ENCODE assay signal across 1 cellular context in the genomic region with DNA sequence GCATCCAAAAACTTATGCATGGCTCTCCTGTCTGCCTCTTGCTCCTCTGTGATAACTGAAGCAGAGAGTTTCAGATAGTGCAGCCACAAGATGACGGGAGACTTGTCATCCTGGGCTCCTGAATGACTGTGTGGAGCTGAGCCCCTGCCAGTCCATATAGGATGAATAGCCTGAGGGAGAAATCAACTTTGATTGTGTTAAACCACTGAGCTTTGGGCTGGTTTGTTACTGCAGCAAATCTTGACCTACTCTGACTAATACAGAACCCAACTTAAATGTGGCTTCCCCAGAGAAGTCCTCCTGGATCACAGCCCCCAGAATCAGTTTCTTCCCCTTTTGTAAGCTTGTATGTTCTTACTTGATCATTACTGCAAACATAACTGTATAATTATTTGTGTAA.
TF ChIP-seq lines count a peak whose summit lies in the region.

No MANE protein-coding gene starts in this region.

TF ChIP-seq in K562, 482 proteins besides CTCF, POLR2A, EP300 and RAD21:
- TF ChIP-seq SUPT5H (IDR thresholded peaks at IDR 0.05) (no peak), BCOR (IDR thresholded peaks at IDR 0.05) (peak; percentile 46; the same call in 1 of the 2 replicates), NR3C1 (CRISPR knock-in tag; IDR thresholded peaks at IDR 0.05) (no peak), ZKSCAN8 (CRISPR knock-in tag; IDR thresholded peaks at IDR 0.05) (no peak), TCFL5 (CRISPR knock-in tag; conservative IDR thresholded peaks at IDR 0.05) (no peak), JUND (IDR thresholded peaks at IDR 0.05; ENCODE audit: borderline replicate concordance, low read depth, low read length) (no peak), JUND (tag; IDR thresholded peaks at IDR 0.05; ENCODE audit: borderline replicate concordance, low read depth, low read length) (no peak), ZNF12 (CRISPR knock-in tag; IDR thresholded peaks at IDR 0.05) (peak; percentile 99), ZNF75A (CRISPR knock-in tag; IDR thresholded peaks at IDR 0.05) (no peak), ZNF232 (CRISPR knock-in tag; IDR thresholded peaks at IDR 0.05) (no peak), SNIP1 (IDR thresholded peaks at IDR 0.05; ENCODE audit: low read depth) (no peak), TCF7L2 (IDR thresholded peaks at IDR 0.05; ENCODE audit: low read depth, low read length) (no peak), TRIM24 (IDR thresholded peaks at IDR 0.05) (0 out of 4 replicates have a peak, but pooled peaks of 1 of the 2 experiments have one; percentile 25), SP2 (IDR thresholded peaks at IDR 0.05; ENCODE audit: extremely low read depth, low read depth, low read length, poor library complexity, severe bottlenecking) (no peak), ZNF23 (CRISPR knock-in tag; IDR thresholded peaks at IDR 0.05) (no peak), CEBPB (tag; IDR thresholded peaks at IDR 0.05) (no peak), ZNF76 (CRISPR knock-in tag; IDR thresholded peaks at IDR 0.05; ENCODE audit: borderline replicate concordance) (no peak), PURB (CRISPR knock-in tag; IDR thresholded peaks at IDR 0.05; ENCODE audit: low read depth) (no peak), ZZZ3 (IDR thresholded peaks at IDR 0.05) (no peak), ZC3H11A (IDR thresholded peaks at IDR 0.05; ENCODE audit: low read depth, low read length) (no peak), EZH2 (IDR thresholded peaks at IDR 0.05; ENCODE audit: borderline replicate concordance, low read depth, low read length) (no peak), NR2C1 (IDR thresholded peaks at IDR 0.05) (no peak), NR2C1 (tag; IDR thresholded peaks at IDR 0.05) (no peak), NR4A1 (CRISPR knock-in tag; IDR thresholded peaks at IDR 0.05) (no peak), NR4A1 (tag; IDR thresholded peaks at IDR 0.05) (no peak), RBM25 (IDR thresholded peaks at IDR 0.05; ENCODE audit: low read depth, low read length, severe bottlenecking) (peak; percentile 69), MAFK (IDR thresholded peaks at IDR 0.05; ENCODE audit: low read length) (no peak), ZNF134 (CRISPR knock-in tag; conservative IDR thresholded peaks at IDR 0.05) (no peak), ZNF586 (CRISPR knock-in tag; conservative IDR thresholded peaks at IDR 0.05) (no peak), FOXK1 (CRISPR knock-in tag; IDR thresholded peaks at IDR 0.05; ENCODE audit: borderline replicate concordance) (no peak), TRIM28 (IDR thresholded peaks at IDR 0.05) (peak; percentile 60; the same call in 1 of the 2 replicates), CBFA2T2 (conservative IDR thresholded peaks at IDR 0.05) (no peak), CREBBP (IDR thresholded peaks at IDR 0.05; ENCODE audit: low read depth, low read length) (no peak), ILK (tag; IDR thresholded peaks at IDR 0.05; ENCODE audit: borderline replicate concordance, low read depth) (no peak), NCOA1 (IDR thresholded peaks at IDR 0.05; ENCODE audit: low read depth) (no peak)
- TF ChIP-seq, protein P1, sequence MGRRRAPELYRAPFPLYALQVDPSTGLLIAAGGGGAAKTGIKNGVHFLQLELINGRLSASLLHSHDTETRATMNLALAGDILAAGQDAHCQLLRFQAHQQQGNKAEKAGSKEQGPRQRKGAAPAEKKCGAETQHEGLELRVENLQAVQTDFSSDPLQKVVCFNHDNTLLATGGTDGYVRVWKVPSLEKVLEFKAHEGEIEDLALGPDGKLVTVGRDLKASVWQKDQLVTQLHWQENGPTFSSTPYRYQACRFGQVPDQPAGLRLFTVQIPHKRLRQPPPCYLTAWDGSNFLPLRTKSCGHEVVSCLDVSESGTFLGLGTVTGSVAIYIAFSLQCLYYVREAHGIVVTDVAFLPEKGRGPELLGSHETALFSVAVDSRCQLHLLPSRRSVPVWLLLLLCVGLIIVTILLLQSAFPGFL (CRISPR knock-in tag; IDR thresholded peaks at IDR 0.05), result no peak
- TF ChIP-seq, protein P2, sequence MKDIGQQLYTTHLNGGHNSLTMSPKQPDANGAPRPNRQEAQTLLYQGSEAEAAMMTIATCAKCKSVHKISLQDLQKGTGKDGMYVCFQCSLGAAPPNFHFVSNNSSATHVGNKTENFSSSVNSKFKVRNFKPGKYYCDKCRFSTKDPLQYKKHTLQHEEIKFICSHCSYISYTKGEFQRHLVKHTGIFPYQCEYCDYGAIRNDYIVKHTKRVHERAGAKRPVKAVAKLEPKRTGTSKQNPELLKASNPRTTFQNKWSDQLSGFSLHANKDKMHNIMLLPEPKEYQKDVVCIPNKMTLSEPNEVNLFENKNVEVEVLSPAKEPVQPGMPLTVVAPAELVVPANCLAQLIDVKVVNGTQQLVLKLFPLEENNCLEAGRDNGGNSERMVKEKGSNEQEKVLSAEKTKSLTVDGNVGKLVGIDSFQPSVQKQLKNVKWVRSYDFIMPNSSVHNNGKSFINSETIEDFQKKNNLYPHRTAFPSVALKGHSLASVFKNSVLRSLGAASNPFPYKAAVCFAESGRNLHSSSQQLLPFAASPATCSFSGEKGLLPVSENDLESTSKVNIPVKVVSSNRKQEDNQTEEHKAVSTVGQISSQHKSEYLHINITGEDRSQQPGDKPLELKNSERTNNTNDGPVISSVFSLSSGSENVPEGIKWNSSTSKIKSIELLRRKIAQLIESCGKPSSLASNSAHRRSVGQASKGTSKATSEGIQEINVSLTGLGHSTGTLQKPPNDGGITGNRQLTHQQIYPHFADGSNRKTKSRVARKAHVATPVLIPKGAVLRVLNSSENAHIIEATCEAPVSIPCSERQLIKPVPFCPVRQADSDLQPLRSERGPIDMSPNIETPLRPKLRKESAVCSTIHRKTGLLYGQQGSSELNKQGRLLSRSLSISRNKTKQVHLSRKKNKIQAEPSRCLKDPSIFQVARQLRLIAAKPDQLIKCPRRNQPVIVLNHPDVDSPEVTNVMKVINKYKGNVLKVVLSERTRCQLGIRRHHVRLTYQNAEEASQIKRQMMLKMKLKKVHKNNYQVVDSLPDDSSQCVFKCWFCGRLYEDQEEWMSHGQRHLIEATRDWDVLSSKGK (CRISPR knock-in tag; IDR thresholded peaks at IDR 0.05), result no peak
- TF ChIP-seq, protein P3, sequence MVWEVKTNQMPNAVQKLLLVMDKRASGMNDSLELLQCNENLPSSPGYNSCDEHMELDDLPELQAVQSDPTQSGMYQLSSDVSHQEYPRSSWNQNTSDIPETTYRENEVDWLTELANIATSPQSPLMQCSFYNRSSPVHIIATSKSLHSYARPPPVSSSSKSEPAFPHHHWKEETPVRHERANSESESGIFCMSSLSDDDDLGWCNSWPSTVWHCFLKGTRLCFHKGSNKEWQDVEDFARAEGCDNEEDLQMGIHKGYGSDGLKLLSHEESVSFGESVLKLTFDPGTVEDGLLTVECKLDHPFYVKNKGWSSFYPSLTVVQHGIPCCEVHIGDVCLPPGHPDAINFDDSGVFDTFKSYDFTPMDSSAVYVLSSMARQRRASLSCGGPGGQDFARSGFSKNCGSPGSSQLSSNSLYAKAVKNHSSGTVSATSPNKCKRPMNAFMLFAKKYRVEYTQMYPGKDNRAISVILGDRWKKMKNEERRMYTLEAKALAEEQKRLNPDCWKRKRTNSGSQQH (CRISPR knock-in tag; IDR thresholded peaks at IDR 0.05), result no peak
- TF ChIP-seq, protein P4, sequence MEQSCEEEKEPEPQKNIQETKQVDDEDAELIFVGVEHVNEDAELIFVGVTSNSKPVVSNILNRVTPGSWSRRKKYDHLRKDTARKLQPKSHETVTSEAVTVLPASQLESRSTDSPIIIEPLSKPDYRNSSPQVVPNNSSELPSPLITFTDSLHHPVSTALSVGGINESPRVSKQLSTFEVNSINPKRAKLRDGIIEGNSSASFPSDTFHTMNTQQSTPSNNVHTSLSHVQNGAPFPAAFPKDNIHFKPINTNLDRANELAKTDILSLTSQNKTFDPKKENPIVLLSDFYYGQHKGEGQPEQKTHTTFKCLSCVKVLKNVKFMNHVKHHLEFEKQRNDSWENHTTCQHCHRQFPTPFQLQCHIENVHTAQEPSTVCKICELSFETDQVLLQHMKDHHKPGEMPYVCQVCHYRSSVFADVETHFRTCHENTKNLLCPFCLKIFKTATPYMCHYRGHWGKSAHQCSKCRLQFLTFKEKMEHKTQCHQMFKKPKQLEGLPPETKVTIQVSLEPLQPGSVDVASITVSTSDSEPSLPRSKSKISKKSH (CRISPR knock-in tag; IDR thresholded peaks at IDR 0.05), result no peak
- TF ChIP-seq, protein P5, sequence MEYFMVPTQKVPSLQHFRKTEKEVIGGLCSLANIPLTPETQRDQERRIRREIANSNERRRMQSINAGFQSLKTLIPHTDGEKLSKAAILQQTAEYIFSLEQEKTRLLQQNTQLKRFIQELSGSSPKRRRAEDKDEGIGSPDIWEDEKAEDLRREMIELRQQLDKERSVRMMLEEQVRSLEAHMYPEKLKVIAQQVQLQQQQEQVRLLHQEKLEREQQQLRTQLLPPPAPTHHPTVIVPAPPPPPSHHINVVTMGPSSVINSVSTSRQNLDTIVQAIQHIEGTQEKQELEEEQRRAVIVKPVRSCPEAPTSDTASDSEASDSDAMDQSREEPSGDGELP (CRISPR knock-in tag; IDR thresholded peaks at IDR 0.05; ENCODE audit: borderline replicate concordance), result no peak
- TF ChIP-seq, protein P6, sequence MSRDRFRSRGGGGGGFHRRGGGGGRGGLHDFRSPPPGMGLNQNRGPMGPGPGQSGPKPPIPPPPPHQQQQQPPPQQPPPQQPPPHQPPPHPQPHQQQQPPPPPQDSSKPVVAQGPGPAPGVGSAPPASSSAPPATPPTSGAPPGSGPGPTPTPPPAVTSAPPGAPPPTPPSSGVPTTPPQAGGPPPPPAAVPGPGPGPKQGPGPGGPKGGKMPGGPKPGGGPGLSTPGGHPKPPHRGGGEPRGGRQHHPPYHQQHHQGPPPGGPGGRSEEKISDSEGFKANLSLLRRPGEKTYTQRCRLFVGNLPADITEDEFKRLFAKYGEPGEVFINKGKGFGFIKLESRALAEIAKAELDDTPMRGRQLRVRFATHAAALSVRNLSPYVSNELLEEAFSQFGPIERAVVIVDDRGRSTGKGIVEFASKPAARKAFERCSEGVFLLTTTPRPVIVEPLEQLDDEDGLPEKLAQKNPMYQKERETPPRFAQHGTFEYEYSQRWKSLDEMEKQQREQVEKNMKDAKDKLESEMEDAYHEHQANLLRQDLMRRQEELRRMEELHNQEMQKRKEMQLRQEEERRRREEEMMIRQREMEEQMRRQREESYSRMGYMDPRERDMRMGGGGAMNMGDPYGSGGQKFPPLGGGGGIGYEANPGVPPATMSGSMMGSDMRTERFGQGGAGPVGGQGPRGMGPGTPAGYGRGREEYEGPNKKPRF (IDR thresholded peaks at IDR 0.05; ENCODE audit: low read depth, low read length), result no peak
- TF ChIP-seq, protein P7, sequence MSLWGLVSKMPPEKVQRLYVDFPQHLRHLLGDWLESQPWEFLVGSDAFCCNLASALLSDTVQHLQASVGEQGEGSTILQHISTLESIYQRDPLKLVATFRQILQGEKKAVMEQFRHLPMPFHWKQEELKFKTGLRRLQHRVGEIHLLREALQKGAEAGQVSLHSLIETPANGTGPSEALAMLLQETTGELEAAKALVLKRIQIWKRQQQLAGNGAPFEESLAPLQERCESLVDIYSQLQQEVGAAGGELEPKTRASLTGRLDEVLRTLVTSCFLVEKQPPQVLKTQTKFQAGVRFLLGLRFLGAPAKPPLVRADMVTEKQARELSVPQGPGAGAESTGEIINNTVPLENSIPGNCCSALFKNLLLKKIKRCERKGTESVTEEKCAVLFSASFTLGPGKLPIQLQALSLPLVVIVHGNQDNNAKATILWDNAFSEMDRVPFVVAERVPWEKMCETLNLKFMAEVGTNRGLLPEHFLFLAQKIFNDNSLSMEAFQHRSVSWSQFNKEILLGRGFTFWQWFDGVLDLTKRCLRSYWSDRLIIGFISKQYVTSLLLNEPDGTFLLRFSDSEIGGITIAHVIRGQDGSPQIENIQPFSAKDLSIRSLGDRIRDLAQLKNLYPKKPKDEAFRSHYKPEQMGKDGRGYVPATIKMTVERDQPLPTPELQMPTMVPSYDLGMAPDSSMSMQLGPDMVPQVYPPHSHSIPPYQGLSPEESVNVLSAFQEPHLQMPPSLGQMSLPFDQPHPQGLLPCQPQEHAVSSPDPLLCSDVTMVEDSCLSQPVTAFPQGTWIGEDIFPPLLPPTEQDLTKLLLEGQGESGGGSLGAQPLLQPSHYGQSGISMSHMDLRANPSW (CRISPR knock-in tag; IDR thresholded peaks at IDR 0.05), result no peak
- TF ChIP-seq, protein P8, sequence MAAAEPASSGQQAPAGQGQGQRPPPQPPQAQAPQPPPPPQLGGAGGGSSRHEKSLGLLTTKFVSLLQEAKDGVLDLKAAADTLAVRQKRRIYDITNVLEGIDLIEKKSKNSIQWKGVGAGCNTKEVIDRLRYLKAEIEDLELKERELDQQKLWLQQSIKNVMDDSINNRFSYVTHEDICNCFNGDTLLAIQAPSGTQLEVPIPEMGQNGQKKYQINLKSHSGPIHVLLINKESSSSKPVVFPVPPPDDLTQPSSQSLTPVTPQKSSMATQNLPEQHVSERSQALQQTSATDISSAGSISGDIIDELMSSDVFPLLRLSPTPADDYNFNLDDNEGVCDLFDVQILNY (CRISPR knock-in tag; IDR thresholded peaks at IDR 0.05), result no peak
- TF ChIP-seq, protein P9, sequence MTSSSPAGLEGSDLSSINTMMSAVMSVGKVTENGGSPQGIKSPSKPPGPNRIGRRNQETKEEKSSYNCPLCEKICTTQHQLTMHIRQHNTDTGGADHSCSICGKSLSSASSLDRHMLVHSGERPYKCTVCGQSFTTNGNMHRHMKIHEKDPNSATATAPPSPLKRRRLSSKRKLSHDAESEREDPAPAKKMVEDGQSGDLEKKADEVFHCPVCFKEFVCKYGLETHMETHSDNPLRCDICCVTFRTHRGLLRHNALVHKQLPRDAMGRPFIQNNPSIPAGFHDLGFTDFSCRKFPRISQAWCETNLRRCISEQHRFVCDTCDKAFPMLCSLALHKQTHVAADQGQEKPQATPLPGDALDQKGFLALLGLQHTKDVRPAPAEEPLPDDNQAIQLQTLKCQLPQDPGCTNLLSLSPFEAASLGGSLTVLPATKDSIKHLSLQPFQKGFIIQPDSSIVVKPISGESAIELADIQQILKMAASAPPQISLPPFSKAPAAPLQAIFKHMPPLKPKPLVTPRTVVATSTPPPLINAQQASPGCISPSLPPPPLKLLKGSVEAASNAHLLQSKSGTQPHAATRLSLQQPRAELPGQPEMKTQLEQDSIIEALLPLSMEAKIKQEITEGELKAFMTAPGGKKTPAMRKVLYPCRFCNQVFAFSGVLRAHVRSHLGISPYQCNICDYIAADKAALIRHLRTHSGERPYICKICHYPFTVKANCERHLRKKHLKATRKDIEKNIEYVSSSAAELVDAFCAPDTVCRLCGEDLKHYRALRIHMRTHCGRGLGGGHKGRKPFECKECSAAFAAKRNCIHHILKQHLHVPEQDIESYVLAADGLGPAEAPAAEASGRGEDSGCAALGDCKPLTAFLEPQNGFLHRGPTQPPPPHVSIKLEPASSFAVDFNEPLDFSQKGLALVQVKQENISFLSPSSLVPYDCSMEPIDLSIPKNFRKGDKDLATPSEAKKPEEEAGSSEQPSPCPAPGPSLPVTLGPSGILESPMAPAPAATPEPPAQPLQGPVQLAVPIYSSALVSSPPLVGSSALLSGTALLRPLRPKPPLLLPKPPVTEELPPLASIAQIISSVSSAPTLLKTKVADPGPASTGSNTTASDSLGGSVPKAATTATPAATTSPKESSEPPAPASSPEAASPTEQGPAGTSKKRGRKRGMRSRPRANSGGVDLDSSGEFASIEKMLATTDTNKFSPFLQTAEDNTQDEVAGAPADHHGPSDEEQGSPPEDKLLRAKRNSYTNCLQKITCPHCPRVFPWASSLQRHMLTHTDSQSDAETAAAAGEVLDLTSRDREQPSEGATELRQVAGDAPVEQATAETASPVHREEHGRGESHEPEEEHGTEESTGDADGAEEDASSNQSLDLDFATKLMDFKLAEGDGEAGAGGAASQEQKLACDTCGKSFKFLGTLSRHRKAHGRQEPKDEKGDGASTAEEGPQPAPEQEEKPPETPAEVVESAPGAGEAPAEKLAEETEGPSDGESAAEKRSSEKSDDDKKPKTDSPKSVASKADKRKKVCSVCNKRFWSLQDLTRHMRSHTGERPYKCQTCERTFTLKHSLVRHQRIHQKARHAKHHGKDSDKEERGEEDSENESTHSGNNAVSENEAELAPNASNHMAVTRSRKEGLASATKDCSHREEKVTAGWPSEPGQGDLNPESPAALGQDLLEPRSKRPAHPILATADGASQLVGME (CRISPR knock-in tag; IDR thresholded peaks at IDR 0.05), result no peak
TF ChIP-seq in K562: peak in this region for 5.
